In the genomic region with DNA sequence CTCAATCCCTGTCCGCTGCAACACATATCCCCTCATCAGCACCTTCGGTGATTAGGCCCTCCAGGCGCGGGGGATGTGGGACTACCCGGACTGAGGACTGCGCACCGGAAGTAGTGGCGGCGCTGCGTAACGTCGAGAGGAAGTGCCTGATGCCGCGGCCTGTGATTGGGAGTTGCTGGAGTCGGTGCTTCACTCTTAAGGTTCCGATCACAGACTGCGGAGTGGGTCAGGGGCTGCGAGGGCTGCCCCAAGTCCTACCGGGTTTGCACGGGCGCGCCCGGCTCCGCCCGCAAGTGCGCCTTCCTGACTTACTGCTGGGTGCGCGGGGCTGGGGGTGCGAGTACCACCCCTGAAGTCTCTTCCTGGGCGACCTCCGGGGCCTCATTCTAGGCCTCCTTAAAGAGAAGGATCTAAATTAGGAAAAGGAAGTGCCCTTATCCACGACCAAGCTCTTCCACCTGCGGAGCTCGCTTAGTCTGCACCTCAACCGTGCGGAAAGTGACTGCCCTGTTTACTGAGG, we compare ENCODE assay signal across 8 cellular contexts. TPM values are rescaled to one million over a fixed set of nuclear protein-coding genes. Genes with fewer than 3 reads are reported as not detected.
DNase-seq lines count a peak whose midpoint lies in the region; ATAC-seq and TF ChIP-seq lines count a peak whose summit lies in the region.

A gene (plus strand): TSS at position 192 of the 520 bp plus-strand sequence. CDS start 1,822 bp downstream, outside the sequence.

- TF ChIP-seq CTCF in GM13977 (IDR thresholded peaks at IDR 0.05; ENCODE audit: extremely low read depth, insufficient read depth, missing control alignments) (no peak), prostate gland (IDR thresholded peaks at IDR 0.05) (peak in 3 of 4 experiments; percentile 26 to 38 (median 30)), upper lobe of right lung (IDR thresholded peaks at IDR 0.05) (no peak)

- peak within 1 kb of the TSS; percentile 64 to 72 for H3K4me3 ChIP-seq in prostate gland
- H3K4me3 ChIP-seq in upper lobe of right lung = peak within 1 kb of the TSS; percentile 96

- TF ChIP-seq POLR2A in prostate gland (IDR thresholded peaks at IDR 0.05) = no peak

- peak; percentile 86 for DNase-seq in GM13977 (ENCODE audit: low spot score)
- DNase-seq in NCI-H146 treated with DMSO at 0.1 percent for 48 hours (lab: John Stamatoyannopoulos, UW; ENCODE audit: unreplicated experiment) = peak; percentile 89
- peak; percentile 74 to 97 (median 83) for DNase-seq in T-helper 2 cell
- peak; percentile 55 to 94 (median 86) for DNase-seq in amygdala (lab: John Stamatoyannopoulos, UW)
- peak; percentile 94 for DNase-seq in left ventricle myocardium superior
- peak; percentile 86 for DNase-seq in prostate gland (ENCODE audit: low spot score)
- peak; percentile 95 for DNase-seq in upper lobe of right lung

- H3K9me3 ChIP-seq in prostate gland (no peaks in the 10 kb centered on the region), upper lobe of right lung (no peaks in the 10 kb centered on the region)

- intact Hi-C loops in left ventricle myocardium superior (cut with micrococcal nuclease) = no loop called here
- intact Hi-C loops in prostate gland (cut with DNase I) = no loop called here
- intact Hi-C loops in upper lobe of right lung (cut with DNase I) = no loop called here

- under 1% methylated on average over 35 of the region's 36 CpGs for WGBS in prostate gland

- H3K27ac ChIP-seq in prostate gland = peak within 1 kb of the TSS; percentile 54 to 55
- H3K27ac ChIP-seq in upper lobe of right lung = peak within 1 kb of the TSS; percentile 81

- in situ Hi-C loops in GM13977 (cut with MboI; ENCODE audit: low pct_unique_long_range_greater_than_20kb, low sequenced_read_pairs, unreplicated experiment) = loop anchor here (10.0 kb wide), 1 partner anchor 154 kb away; no protein-coding TSS in a partner anchor

- ATAC-seq in HG02852 (IDR thresholded peaks at IDR 0.05; ENCODE audit: unreplicated experiment) (peak; percentile 99), left ventricle myocardium superior (peak; percentile 100), upper lobe of right lung (peak; percentile 100)

- H3K27me3 ChIP-seq in prostate gland (replicated peaks; ENCODE audit: insufficient read depth) (no peaks in the 10 kb centered on the region), upper lobe of right lung (peaks cover 32% of the 10 kb centered on the region)

- no peaks in the 10 kb centered on the region for H3K36me3 ChIP-seq in prostate gland
- H3K36me3 ChIP-seq in upper lobe of right lung = peaks cover 34% of the 10 kb centered on the region

- no peaks in the 10 kb centered on the region for H3K4me1 ChIP-seq in prostate gland (replicated peaks)
- H3K4me1 ChIP-seq in upper lobe of right lung = peaks cover 17% of the 10 kb centered on the region

RNA-seq across cellular contexts. Expression of the gene that starts here (rescaled TPM):
- total RNA-seq in left ventricle myocardium superior (17.5 TPM), prostate gland (10 to 100 TPM; 37.6 to 55.7 TPM), upper lobe of right lung (27.7 TPM)

Comparison
In these comparisons a context has a peak if more than half of its experiments do, and no peak if none do; other contexts are left out.
1. Peak in every context shown above with its lines: DNase-seq, ATAC-seq, H3K4me3 ChIP-seq and H3K27ac ChIP-seq.
2. CTCF ChIP-seq: peak in prostate gland (3 of 4); none in GM13977 (single experiment) and upper lobe of right lung (single experiment).